In the genomic region with DNA sequence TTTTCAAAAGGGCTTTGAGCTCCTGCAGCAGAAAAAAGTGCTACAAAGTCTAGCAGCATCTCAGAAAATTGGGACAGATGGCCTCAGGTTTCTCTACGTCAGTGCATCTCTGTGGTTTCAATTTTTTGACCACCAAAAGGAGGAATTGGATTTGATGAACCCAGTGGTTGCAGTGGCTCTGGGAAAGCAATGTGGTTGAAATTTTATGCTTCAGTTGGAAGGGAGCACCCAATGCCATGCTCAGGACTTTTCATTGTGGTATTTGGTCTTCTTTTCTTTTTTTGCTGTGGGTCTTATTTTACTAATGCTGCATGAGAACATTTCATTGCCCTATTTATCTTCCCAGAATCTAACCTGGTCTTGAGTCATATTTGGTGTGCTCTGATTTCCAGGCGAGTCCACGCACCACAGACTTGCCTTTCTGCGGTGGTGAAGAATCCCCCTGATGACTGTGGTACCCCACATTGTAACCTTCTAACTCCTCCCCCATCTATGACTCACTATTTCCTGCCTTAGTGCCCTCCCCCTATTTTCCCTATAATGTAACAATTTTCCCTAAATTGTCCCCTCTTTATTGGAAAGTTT, we compare ENCODE assay signal across 8 cellular contexts. TPM values are rescaled to one million over a fixed set of nuclear protein-coding genes. Genes with fewer than 3 reads are reported as not detected.
DNase-seq lines count a peak whose midpoint lies in the region; ATAC-seq and TF ChIP-seq lines count a peak whose summit lies in the region.

No MANE protein-coding gene starts in this region.

- CTCF ChIA-PET in IMR-90 (lab: Yijun Ruan, JAX): no interaction called here

- peaks cover 10% of the 10 kb centered on the region for H3K36me3 Mint-ChIP-seq in activated naive CD8-positive, alpha-beta T cell treated with anti-CD3 and anti-CD28 coated beads, Interleukin-2, amount 50 U/mL, for 24 hours (ENCODE audit: low read depth)

- TF ChIP-seq POLR2A in IMR-90 (IDR thresholded peaks at IDR 0.05; ENCODE audit: low read depth, low read length): no peak

- no peak overlapping the region for H2AK9ac ChIP-seq in IMR-90 (replicated peaks; ENCODE audit: low read depth, low read length, poor library complexity)

- DNase-seq in DND-41 (peak; percentile 72), IMR-90 (peak; percentile 8), SHP77 treated with DMSO at 0.1 percent for 48 hours (lab: John Stamatoyannopoulos, UW) (no peak), Right ventricle myocardium superior (no peak), putamen (ENCODE audit: low spot score) (no peak)
- DNase-seq in activated naive CD8-positive, alpha-beta T cell treated with anti-CD3 and anti-CD28 coated beads, Interleukin-2, amount 50 U/mL, for 24 hours: peak; percentile 70
- peak; percentile 73 to 89 for DNase-seq in stimulated activated naive CD8-positive, alpha-beta T cell treated with anti-CD3 and anti-CD28 coated beads, Interleukin-15, amount 100 ng/mL, for 72 hours

- no peak overlapping the region for H2AK5ac ChIP-seq in IMR-90 (ENCODE audit: low read depth, low read length)

- H3K79me1 ChIP-seq in IMR-90 (ENCODE audit: low read depth in 1 of 2, low read length in 2 of 2): no peaks in the 10 kb centered on the region

- no peaks in the 10 kb centered on the region for H3K9me3 Mint-ChIP-seq in activated naive CD8-positive, alpha-beta T cell treated with anti-CD3 and anti-CD28 coated beads, Interleukin-2, amount 50 U/mL, for 24 hours
- H3K9me3 Mint-ChIP-seq in stimulated activated naive CD8-positive, alpha-beta T cell treated with anti-CD3 and anti-CD28 coated beads, Interleukin-15, amount 100 ng/mL, for 72 hours: no peaks in the 10 kb centered on the region

- POLR2A ChIA-PET in IMR-90 (lab: Charles Lee; ENCODE audit: unreplicated experiment): interaction anchor here (0.6 kb wide), 1 partner anchor 399 kb away, joined by 4 read pairs; the partner anchor contains the start of gene EXTL2

- no peak for TF ChIP-seq CTCF in DND-41 (IDR thresholded peaks at IDR 0.05; ENCODE audit: borderline replicate concordance, extremely low read depth, low read length, poor library complexity, severe bottlenecking)
- no peak for TF ChIP-seq CTCF in IMR-90 (conservative IDR thresholded peaks at IDR 0.05; ENCODE audit: low read depth, low read length)

- intact Hi-C loops in IMR-90 (cut with micrococcal nuclease) (no loop called here), Right ventricle myocardium superior (cut with DNase I) (no loop called here)

- no peak overlapping the region for H2BK20ac ChIP-seq in IMR-90 (ENCODE audit: low read depth, low read length)

- no TSS peak for BruUV-seq in IMR-90 (replicated peaks; lab: Mats Ljungman, UMichigan)

- ATAC-seq in DND-41 (ENCODE audit: insufficient read depth, low read depth) (peak; percentile 70), GM21390 (IDR thresholded peaks at IDR 0.05; ENCODE audit: unreplicated experiment) (peak; percentile 46), IMR-90 (ENCODE audit: low read depth) (no peak), Right ventricle myocardium superior (ENCODE audit: poor library complexity) (no peak)
- peak; percentile 62 for ATAC-seq in activated naive CD8-positive, alpha-beta T cell treated with anti-CD3 and anti-CD28 coated beads, Interleukin-2, amount 50 U/mL, for 24 hours
- peak; percentile 77 for ATAC-seq in stimulated activated naive CD8-positive, alpha-beta T cell treated with anti-CD3 and anti-CD28 coated beads, Interleukin-15, amount 100 ng/mL, for 72 hours

- H3K4me1 ChIP-seq in DND-41 (ENCODE audit: insufficient read depth, low read length) (peaks cover 55% of the 10 kb centered on the region), IMR-90 (ENCODE audit: control insufficient read depth, insufficient read depth, low read length) (peaks cover 2% of the 10 kb centered on the region; the same call in 1 of the 2 replicates)

- peaks cover 2% of the 10 kb centered on the region; the same call in 1 of the 2 replicates for H3K9me1 ChIP-seq in IMR-90 (ENCODE audit: insufficient read depth, low read length)

- no peaks in the 10 kb centered on the region for H3K79me2 ChIP-seq in DND-41 (ENCODE audit: insufficient read depth, low read length)

- in situ Hi-C loops in IMR-90 (cut with MboI; ENCODE audit: low sequenced_read_pairs): no loop called here

- WGBS in IMR-90 (ENCODE audit: extremely low coverage in 2 of 2, insufficient read length in 1 of 2), 2 experiments: 86% methylated on average over 1 of the region's 4 CpGs; no CpG with 5 or more reads in 1 of the 2 experiments

- no peaks in the 10 kb centered on the region for H3K9me3 ChIP-seq in DND-41 (ENCODE audit: insufficient read depth, low read length, severe bottlenecking)
- no peaks in the 10 kb centered on the region for H3K9me3 ChIP-seq in IMR-90 (ENCODE audit: control insufficient read depth, insufficient read depth, low read length)

- no peak overlapping the region for H2BK120ac ChIP-seq in IMR-90 (ENCODE audit: low read depth, low read length)

- H3K4me1 Mint-ChIP-seq in activated naive CD8-positive, alpha-beta T cell treated with anti-CD3 and anti-CD28 coated beads, Interleukin-2, amount 50 U/mL, for 24 hours: peaks cover 87% of the 10 kb centered on the region
- peaks cover 91% of the 10 kb centered on the region for H3K4me1 Mint-ChIP-seq in stimulated activated naive CD8-positive, alpha-beta T cell treated with anti-CD3 and anti-CD28 coated beads, Interleukin-15, amount 100 ng/mL, for 72 hours

- no peak overlapping the region for H4K8ac ChIP-seq in IMR-90 (ENCODE audit: low read depth in 2 of 2, low read length in 2 of 2)

- H3K4me3 ChIP-seq in DND-41 (ENCODE audit: low read depth in 1 of 2, low read length in 2 of 2): no peak overlapping the region
- H3K4me3 ChIP-seq in IMR-90 (ENCODE audit: insufficient read depth, low read depth, low read length): no peak overlapping the region

- H2AFZ ChIP-seq in DND-41 (ENCODE audit: low read depth, low read length) (no peak overlapping the region), IMR-90 (replicated peaks; ENCODE audit: low read length, poor library complexity) (no peak overlapping the region)

- H2BK15ac ChIP-seq in IMR-90 (ENCODE audit: low read depth, low read length): no peak overlapping the region

- H4K20me1 ChIP-seq in DND-41 (ENCODE audit: insufficient read depth, low read length) (no peaks in the 10 kb centered on the region), IMR-90 (ENCODE audit: insufficient read depth, low read length) (no peaks in the 10 kb centered on the region)

- no peak overlapping the region for H3K18ac ChIP-seq in IMR-90 (ENCODE audit: low read depth, low read length)

- no peak overlapping the region for H3K4ac ChIP-seq in IMR-90 (ENCODE audit: low read depth, low read length)

- no peak for TF ChIP-seq RAD21 in IMR-90 (IDR thresholded peaks at IDR 0.05; ENCODE audit: low read length)

- no peaks in the 10 kb centered on the region for H3K27me3 ChIP-seq in DND-41 (ENCODE audit: insufficient read depth, low read length, poor library complexity)
- peaks cover 2% of the 10 kb centered on the region; the same call in 1 of the 2 replicates for H3K27me3 ChIP-seq in IMR-90 (ENCODE audit: control insufficient read depth, insufficient read depth, low read length)

- H3K9ac ChIP-seq in DND-41 (ENCODE audit: low read depth, low read length): peak overlapping the region; percentile 32
- H3K9ac ChIP-seq in IMR-90 (ENCODE audit: low read depth, low read length): no peak overlapping the region

- no peak overlapping the region for H4K91ac ChIP-seq in IMR-90 (ENCODE audit: insufficient read depth, low read depth, low read length)

- H4K5ac ChIP-seq in IMR-90 (ENCODE audit: low read depth, low read length): no peak overlapping the region

- peak overlapping the region; percentile 85 for H3K27ac ChIP-seq in DND-41 (ENCODE audit: low read length)
- no peak overlapping the region for H3K27ac ChIP-seq in IMR-90 (ENCODE audit: insufficient read depth, low read length)

- no peak overlapping the region for H3K56ac ChIP-seq in IMR-90 (ENCODE audit: extremely low read depth, insufficient read depth, low read length)

- no peaks in the 10 kb centered on the region for H3K36me3 ChIP-seq in DND-41 (ENCODE audit: insufficient read depth, low read length)
- H3K36me3 ChIP-seq in IMR-90 (ENCODE audit: control insufficient read depth, insufficient read depth, low read length): no peaks in the 10 kb centered on the region

- peaks cover 9% of the 10 kb centered on the region for H3K27me3 Mint-ChIP-seq in activated naive CD8-positive, alpha-beta T cell treated with anti-CD3 and anti-CD28 coated beads, Interleukin-2, amount 50 U/mL, for 24 hours
- no peaks in the 10 kb centered on the region for H3K27me3 Mint-ChIP-seq in stimulated activated naive CD8-positive, alpha-beta T cell treated with anti-CD3 and anti-CD28 coated beads, Interleukin-15, amount 100 ng/mL, for 72 hours

- H3K27ac Mint-ChIP-seq in activated naive CD8-positive, alpha-beta T cell treated with anti-CD3 and anti-CD28 coated beads, Interleukin-2, amount 50 U/mL, for 24 hours: peak overlapping the region; percentile 96
- H3K27ac Mint-ChIP-seq in stimulated activated naive CD8-positive, alpha-beta T cell treated with anti-CD3 and anti-CD28 coated beads, Interleukin-15, amount 100 ng/mL, for 72 hours: peak overlapping the region; percentile 85 to 89

- peak overlapping the region; percentile 75 for H3K4me3 Mint-ChIP-seq in activated naive CD8-positive, alpha-beta T cell treated with anti-CD3 and anti-CD28 coated beads, Interleukin-2, amount 50 U/mL, for 24 hours
- H3K4me3 Mint-ChIP-seq in stimulated activated naive CD8-positive, alpha-beta T cell treated with anti-CD3 and anti-CD28 coated beads, Interleukin-15, amount 100 ng/mL, for 72 hours: peak overlapping the region in 1 of 2 donors; percentile 13

- H3K4me2 ChIP-seq in DND-41 (ENCODE audit: insufficient read depth, low read length) (peak overlapping the region; percentile 53), IMR-90 (ENCODE audit: low read depth, low read length) (no peak overlapping the region)

- H3K14ac ChIP-seq in IMR-90 (replicated peaks; ENCODE audit: low read depth, low read length): no peak overlapping the region

- no peak overlapping the region for H2BK5ac ChIP-seq in IMR-90 (ENCODE audit: low read depth, low read length, poor library complexity, severe bottlenecking)

- H3K23ac ChIP-seq in IMR-90 (ENCODE audit: low read depth, low read length): no peak overlapping the region

- dilution Hi-C loops in IMR-90 (cut with HindIII; ENCODE audit: low sequenced_read_pairs, unreplicated experiment): no loop called here

TF ChIP-seq in IMR-90, 13 proteins besides CTCF, POLR2A, EP300 and RAD21 (continues in another document):
- TF ChIP-seq CEBPB (IDR thresholded peaks at IDR 0.05; ENCODE audit: low read depth, low read length) (no peak), FOS (IDR thresholded peaks at IDR 0.05; ENCODE audit: low read depth, low read length) (no peak), MXI1 (IDR thresholded peaks at IDR 0.05; ENCODE audit: borderline replicate concordance, low read depth, low read length) (no peak)

RNA-seq across cellular contexts. Expression of gene S1PR1, which starts 56.7 kb away (rescaled TPM):
- total RNA-seq in IMR-90 (2012; rRNA removed) (12.5 and 12.9 TPM in 2 replicates), Right ventricle myocardium superior (50.9 TPM)
- polyA plus RNA-seq in IMR-90 (2012; rRNA removed): 14.1 and 15.6 TPM in 2 replicates
- 6.3 and 10.1 TPM in 2 replicates for polyA plus RNA-seq in IMR-90 (2012; cell fraction: cytosol; rRNA removed)
- 6.1 TPM in 2 replicates for polyA plus RNA-seq in IMR-90 (2012; cell fraction: nucleus; rRNA removed; ENCODE audit: low replicate concordance)

Comparison
In these comparisons a context has a peak if more than half of its experiments do, and no peak if none do; other contexts are left out.
1. ATAC-seq: peak in DND-41 (single experiment), GM21390 (single experiment), activated naive CD8-positive, alpha-beta T cell treated with anti-CD3 and anti-CD28 coated beads, Interleukin-2, amount 50 U/mL, for 24 hours (single experiment) and stimulated activated naive CD8-positive, alpha-beta T cell treated with anti-CD3 and anti-CD28 coated beads, Interleukin-15, amount 100 ng/mL, for 72 hours (single experiment); none in IMR-90 (single experiment) and Right ventricle myocardium superior (single experiment).
2. DNase-seq: peak in DND-41 (single experiment), IMR-90 (single experiment), activated naive CD8-positive, alpha-beta T cell treated with anti-CD3 and anti-CD28 coated beads, Interleukin-2, amount 50 U/mL, for 24 hours (single experiment) and stimulated activated naive CD8-positive, alpha-beta T cell treated with anti-CD3 and anti-CD28 coated beads, Interleukin-15, amount 100 ng/mL, for 72 hours (2 of 2); none in SHP77 treated with DMSO at 0.1 percent for 48 hours (single experiment), Right ventricle myocardium superior (single experiment) and putamen (single experiment).